Comparison of ENCODE assay signal across 8 cellular contexts in genomic region chr15:42921049-42921731, GRCh38. TPM values are rescaled to one million over a fixed set of nuclear protein-coding genes. Genes with fewer than 3 reads are reported as not detected.
DNase-seq lines count a peak whose midpoint lies in the region; ATAC-seq and TF ChIP-seq lines count a peak whose summit lies in the region.

No MANE protein-coding gene starts in this region.

- H3K27me3 ChIP-seq in SU-DHL-6 (ENCODE audit: low read length) (no peaks in the 10 kb centered on the region), body of pancreas (no peaks in the 10 kb centered on the region)

- peak overlapping the region; percentile 48 for H3K4me3 ChIP-seq in SU-DHL-6 (ENCODE audit: insufficient read depth, low read length, poor library complexity, severe bottlenecking)
- H3K4me3 ChIP-seq in body of pancreas, result peak overlapping the region in 1 of 2 donors; percentile 56

- peak overlapping the region; percentile 44 for H3K9ac ChIP-seq in SU-DHL-6 (ENCODE audit: low read length)

- H3K36me3 ChIP-seq in SU-DHL-6 (ENCODE audit: low read length), result 0 out of 2 replicates have a peak, but pooled peaks cover 2% of the 10 kb centered on the region
- H3K36me3 ChIP-seq in body of pancreas (replicated peaks in 1 of 2; ENCODE audit: insufficient read depth in 1 of 2, low read depth in 2 of 2), result no peaks in the 10 kb centered on the region

- peaks cover 17% of the 10 kb centered on the region; the same call in 1 of the 2 replicates for H3F3A ChIP-seq in SU-DHL-6 (ENCODE audit: insufficient read depth)

- 4 to 7% methylated on average over 12 to 36 of the region's 36 CpGs for WGBS in body of pancreas, 2 donors

- DNase-seq in A172 (ENCODE audit: low spot score), result peak; percentile 22
- DNase-seq in body of pancreas, result peak; percentile 9 to 23 (median 20)
- peak; percentile 49 for DNase-seq in islet precursor cell
- peak; percentile 7 to 18 for DNase-seq in stimulated activated CD4-positive, alpha-beta T cell treated with anti-CD3 and anti-CD28 coated beads, Interleukin-1b, Interleukin-23, amount 100 ng/mL, for 4 hours (ENCODE audit: low read depth in 2 of 2)
- DNase-seq in Kasumi-1 (lab: John Stamatoyannopoulos, UW), result no peak
- no peak for DNase-seq in NCI-H1694 (lab: John Stamatoyannopoulos, UW)

- no peak for TF ChIP-seq POLR2A in body of pancreas (IDR thresholded peaks at IDR 0.05)

- peak overlapping the region; percentile 58 for H3K4me2 ChIP-seq in SU-DHL-6 (ENCODE audit: low read depth, low read length, poor library complexity, severe bottlenecking)

- H2AFZ ChIP-seq in SU-DHL-6 (ENCODE audit: low read depth, low read length, severe bottlenecking), result peak overlapping the region; percentile 88

- ATAC-seq in GM21515 (IDR thresholded peaks at IDR 0.05; ENCODE audit: unreplicated experiment) (peak; percentile 11), body of pancreas (no peak)

- H4K20me1 ChIP-seq in SU-DHL-6 (ENCODE audit: low read depth, low read length), result peaks cover 12% of the 10 kb centered on the region; the same call in 1 of the 2 replicates

- no peaks in the 10 kb centered on the region for H3K9me3 ChIP-seq in SU-DHL-6 (ENCODE audit: insufficient read depth, low read length)
- no peaks in the 10 kb centered on the region for H3K9me3 ChIP-seq in body of pancreas

- peaks cover 5% of the 10 kb centered on the region; the same call in 1 of the 2 replicates for H3K79me2 ChIP-seq in SU-DHL-6 (ENCODE audit: insufficient read depth, low read length)

- H3K9me2 ChIP-seq in SU-DHL-6 (replicated peaks; ENCODE audit: insufficient read depth, low read length), result no peaks in the 10 kb centered on the region

- H3K27ac ChIP-seq in SU-DHL-6 (ENCODE audit: low read depth, low read length), result no peak overlapping the region
- peak overlapping the region in 1 of 4 donors; percentile 82 for H3K27ac ChIP-seq in body of pancreas

- TF ChIP-seq CTCF in SU-DHL-6 (IDR thresholded peaks at IDR 0.05; ENCODE audit: insufficient read depth, low read length, poor library complexity, severe bottlenecking), result no peak
- TF ChIP-seq CTCF in body of pancreas (IDR thresholded peaks at IDR 0.05), result peak in 2 of 7 experiments; percentile 34 to 37

- H3K4me1 ChIP-seq in body of pancreas, result peaks cover 7% of the 10 kb centered on the region

- intact Hi-C loops in body of pancreas (cut with DNase I), result no loop called here

RNA-seq across cellular contexts. Expression of gene TTBK2, which starts 0.6 kb away (rescaled TPM):
- total RNA-seq in A172 (2014; rRNA removed; shearing (Covaris generic)), result 7.9 and 17.0 TPM in 2 replicates
- 10 to 100 TPM in 1 of 2 donors, 1 to 10 TPM in 1; 6.5 to 22.1 TPM for total RNA-seq in body of pancreas

Comparison
In these comparisons a context has a peak if more than half of its experiments do, and no peak if none do; other contexts are left out.
1. DNase-seq: peak in A172 (single experiment), body of pancreas (4 of 4), islet precursor cell (single experiment) and stimulated activated CD4-positive, alpha-beta T cell treated with anti-CD3 and anti-CD28 coated beads, Interleukin-1b, Interleukin-23, amount 100 ng/mL, for 4 hours (2 of 2); none in Kasumi-1 (0 of 2) and NCI-H1694 (single experiment).